ENCODE assay signal across 8 cellular contexts in genomic region chr4:141131738-141132688, GRCh38. TPM values are rescaled to one million over a fixed set of nuclear protein-coding genes. Genes with fewer than 3 reads are reported as not detected.
DNase-seq lines count a peak whose midpoint lies in the region; ATAC-seq, FAIRE-seq and TF ChIP-seq lines count a peak whose summit lies in the region.

No MANE protein-coding gene starts in this region.

- peak overlapping the region; percentile 53; the same call in 1 of the 2 replicates for H3K18ac ChIP-seq in H1 (ENCODE audit: extremely low read depth, low read length)

- TF ChIP-seq POLR2A in H1 (IDR thresholded peaks at IDR 0.05; ENCODE audit: control extremely low read depth in 1 of 2, low read depth in 2 of 2, low read length in 2 of 2), result no peak

- no peaks in the 10 kb centered on the region for H3K79me1 ChIP-seq in H1 (ENCODE audit: low read depth, low read length)

- peak overlapping the region; percentile 43 for H3K56ac ChIP-seq in H1 (replicated peaks; ENCODE audit: insufficient read length, low read depth, low read length)

- no peak overlapping the region; the same call in 1 of the 2 replicates for H2BK5ac ChIP-seq in H1 (ENCODE audit: low read depth, low read length)

- H3K14ac ChIP-seq in H1 (ENCODE audit: insufficient read length), result no peak overlapping the region

- H3K4me1 ChIP-seq in H1 (replicated peaks in 1 of 4; ENCODE audit: control insufficient read depth in 3 of 4, insufficient read depth in 4 of 4, low read length in 3 of 4) (peaks cover 0 to 7% (median 4%) of the 10 kb centered on the region in 4 experiments; a peak in 4 of 7 replicates), muscle layer of duodenum (ENCODE audit: control insufficient read depth in 1 of 2, insufficient read depth in 2 of 2, low read length in 2 of 2) (peaks cover 0 to 30% of the 10 kb centered on the region in 2 donors)

- DNase-seq in AG08396 (ENCODE audit: low spot score), result peak; percentile 22
- DNase-seq in NCI-H69 (lab: John Stamatoyannopoulos, UW), result peak; percentile 58
- peak in 1 of 2 experiments; percentile 75 for DNase-seq in H1 (ENCODE audit: low read depth in 1 of 2, low spot score in 2 of 2)
- no peak for DNase-seq in GDM1 (lab: John Stamatoyannopoulos, UW)
- no peak for DNase-seq in NOMO-1 (lab: John Stamatoyannopoulos, UW; ENCODE audit: unreplicated experiment in 2 of 2)

- peaks cover 0 to 2% of the 10 kb centered on the region in 2 experiments for H4K20me1 ChIP-seq in H1 (replicated peaks in 1 of 2; ENCODE audit: control insufficient read depth in 1 of 2, insufficient read depth in 2 of 2, low read length in 2 of 2)

- POLR2A ChIA-PET in H1 (lab: Charles Lee; ENCODE audit: partially characterized antibody), result interaction anchor here (1.1 to 1.6 kb wide), 2 partner anchors 248 to 758 kb away, joined by 3 read pairs; partner anchors contain the start of gene SCOC

- H2BK20ac ChIP-seq in H1 (ENCODE audit: low read length), result no peak overlapping the region

- peak overlapping the region; percentile 66; the same call in 1 of the 2 replicates for H2AFZ ChIP-seq in H1 (ENCODE audit: low read length)

- no peak overlapping the region for H3K4ac ChIP-seq in H1 (replicated peaks; ENCODE audit: insufficient read length, low read depth, low read length)

- peak overlapping the region; percentile 76 for H4K91ac ChIP-seq in H1 (replicated peaks; ENCODE audit: insufficient read length, low read length)

- no peaks in the 10 kb centered on the region for H3K79me2 ChIP-seq in H1 (ENCODE audit: control insufficient read depth in 1 of 2, insufficient read depth in 2 of 2, low read length in 2 of 2)

- TF ChIP-seq EP300 in H1 (IDR thresholded peaks at IDR 0.05; ENCODE audit: borderline replicate concordance in 1 of 2, low read depth in 2 of 2, low read length in 2 of 2), result no peak

- no peak for TF ChIP-seq CTCF in H1 (IDR thresholded peaks at IDR 0.05; ENCODE audit: control extremely low read depth in 1 of 3, insufficient read depth in 1 of 3, low read depth in 1 of 3, low read length in 3 of 3)

- peak overlapping the region; percentile 90 for H4K8ac ChIP-seq in H1 (ENCODE audit: extremely low read depth, insufficient read depth, low read length)

- no peak overlapping the region for H2BK120ac ChIP-seq in H1 (replicated peaks; ENCODE audit: low read depth, low read length)

- 4% methylated on average over 55 of the region's 71 CpGs; no CpG with 5 or more reads in 1 of the 2 experiments for WGBS in H1 (ENCODE audit: extremely low coverage in 1 of 2, insufficient coverage in 1 of 2, insufficient read length in 1 of 2, insufficient replicate concordance in 2 of 2, low coverage in 1 of 2, low lambda C conversion rate in 2 of 2, missing lambda C conversion rate in 1 of 2), 2 experiments

- no peak for FAIRE-seq in H1 (lab: Jason Lieb, UNC)

- no peak overlapping the region for H2BK15ac ChIP-seq in H1 (ENCODE audit: low read length)

- H3K27ac ChIP-seq in H1 (ENCODE audit: low read depth, low read length) (no peak overlapping the region), muscle layer of duodenum (ENCODE audit: low read length) (peak overlapping the region; percentile 50)

- peak overlapping the region; percentile 78 to 87 (median 83) for H3K4me3 ChIP-seq in H1 (ENCODE audit: extremely low read depth in 1 of 4, insufficient read depth in 2 of 4, low read depth in 3 of 4, low read length in 4 of 4)
- peak overlapping the region; percentile 66 to 98 for H3K4me3 ChIP-seq in muscle layer of duodenum (ENCODE audit: low read depth in 1 of 2, low read length in 2 of 2)

- H3K23me2 ChIP-seq in H1 (ENCODE audit: low read depth, low read length), result peaks cover 10% of the 10 kb centered on the region

- H3K4me2 ChIP-seq in H1 (ENCODE audit: insufficient read depth in 1 of 2, low read depth in 2 of 2, low read length in 2 of 2), result peak overlapping the region; percentile 80 to 95

- CTCF ChIA-PET in H1 (lab: Charles Lee; ENCODE audit: partially characterized antibody), result interaction anchor here (0.9 to 5.3 kb wide), 13 partner anchors 10 to 277 kb away, joined by 3 to 39 read pairs (median 8); no protein-coding TSS in a partner anchor

- peak overlapping the region; percentile 68 to 91 (median 88) for H3K9ac ChIP-seq in H1 (replicated peaks in 1 of 4; ENCODE audit: extremely low read depth in 1 of 4, low read depth in 3 of 4, low read length in 3 of 4)

- H4K5ac ChIP-seq in H1 (ENCODE audit: insufficient read length, low read depth, low read length), result no peak overlapping the region

- H3K27me3 ChIP-seq in H1 (replicated peaks in 1 of 4; ENCODE audit: control insufficient read depth in 3 of 4, extremely low read depth in 1 of 4, insufficient read depth in 3 of 4, low read length in 3 of 4), result peaks cover 0 to 16% (median 13%) of the 10 kb centered on the region in 4 experiments; a peak in 5 of 7 replicates
- H3K27me3 ChIP-seq in muscle layer of duodenum (ENCODE audit: low read depth, low read length), result peaks cover 6% of the 10 kb centered on the region

- H2BK12ac ChIP-seq in H1 (ENCODE audit: low read depth, low read length), result peak overlapping the region; percentile 95

- peak; percentile 2 for ATAC-seq in GM19452 (IDR thresholded peaks at IDR 0.05; ENCODE audit: unreplicated experiment)
- ATAC-seq in HG02970 (IDR thresholded peaks at IDR 0.05; ENCODE audit: low FRiP score, unreplicated experiment), result no peak

- H3K9me3 ChIP-seq in H1 (ENCODE audit: insufficient read depth in 2 of 2, low read depth in 1 of 2, low read length in 1 of 2), result no peaks in the 10 kb centered on the region
- H3K9me3 ChIP-seq in muscle layer of duodenum (ENCODE audit: control insufficient read depth in 1 of 2, low read length in 2 of 2), result no peaks in the 10 kb centered on the region

- no peak overlapping the region for H2AK5ac ChIP-seq in H1 (ENCODE audit: low read depth, low read length)

- TF ChIP-seq RAD21 in H1 (IDR thresholded peaks at IDR 0.05 in 1 of 2, conservative IDR thresholded peaks at IDR 0.05 in 1 of 2; ENCODE audit: low read depth in 2 of 2, low read length in 2 of 2), result no peak

- no peak overlapping the region for H3K23ac ChIP-seq in H1 (ENCODE audit: insufficient read length)

- H3K36me3 ChIP-seq in H1 (ENCODE audit: control insufficient read depth in 2 of 4, insufficient read depth in 4 of 4, low read length in 3 of 4), result no peaks in the 10 kb centered on the region
- no peaks in the 10 kb centered on the region for H3K36me3 ChIP-seq in muscle layer of duodenum (ENCODE audit: control insufficient read depth in 1 of 2, insufficient read depth in 2 of 2, low read length in 2 of 2)

TF ChIP-seq in H1, 55 proteins besides CTCF, POLR2A, EP300 and RAD21 (continues in another document):
- TF ChIP-seq RFX5 (IDR thresholded peaks at IDR 0.05; ENCODE audit: borderline replicate concordance, low read depth, low read length) (no peak), POU5F1 (IDR thresholded peaks at IDR 0.05; ENCODE audit: low read depth, low read length) (no peak), NANOG (IDR thresholded peaks at IDR 0.05; ENCODE audit: insufficient read depth, low read depth, low read length, poor library complexity, severe bottlenecking) (no peak), ATF3 (IDR thresholded peaks at IDR 0.05; ENCODE audit: insufficient read depth, low read depth, low read length) (no peak), PHF8 (conservative IDR thresholded peaks at IDR 0.05; ENCODE audit: low read depth, low read length) (peak; percentile 53; the same call in 1 of the 2 replicates), SIX5 (IDR thresholded peaks at IDR 0.05; ENCODE audit: low read depth, low read length) (no peak), HDAC2 (IDR thresholded peaks at IDR 0.05; ENCODE audit: borderline replicate concordance in 1 of 2, low read depth in 2 of 2, low read length in 2 of 2) (no peak), TCF12 (IDR thresholded peaks at IDR 0.05; ENCODE audit: low read depth, low read length) (no peak), EZH2 (IDR thresholded peaks at IDR 0.05; ENCODE audit: low read depth, low read length, severe bottlenecking) (peak; percentile 24), TAF1 (IDR thresholded peaks at IDR 0.05; ENCODE audit: low read depth, low read length) (peak; percentile 58; the same call in 1 of the 2 replicates), EGR1 (IDR thresholded peaks at IDR 0.05; ENCODE audit: borderline replicate concordance, low read depth, low read length) (no peak), CHD1 (IDR thresholded peaks at IDR 0.05; ENCODE audit: low read depth, low read length) (no peak), SP2 (IDR thresholded peaks at IDR 0.05; ENCODE audit: low read length) (no peak), KDM4A (IDR thresholded peaks at IDR 0.05; ENCODE audit: low read depth, low read length, severe bottlenecking) (peak; percentile 98), RBBP5 (IDR thresholded peaks at IDR 0.05; ENCODE audit: borderline replicate concordance, low read depth, low read length) (peak; percentile 15), CREB1 (IDR thresholded peaks at IDR 0.05) (no peak), SP1 (IDR thresholded peaks at IDR 0.05; ENCODE audit: low read depth, low read length) (no peak), RXRA (IDR thresholded peaks at IDR 0.05; ENCODE audit: insufficient read depth, low read depth, low read length) (no peak), MAFK (IDR thresholded peaks at IDR 0.05; ENCODE audit: low read depth, low read length) (no peak), YY1 (IDR thresholded peaks at IDR 0.05; ENCODE audit: low read depth, low read length) (no peak), E2F6 (IDR thresholded peaks at IDR 0.05) (0 out of 2 replicates have a peak, but pooled peaks have one; percentile 27)

RNA-seq across cellular contexts. Expression of gene RNF150, which starts 1.3 kb away (rescaled TPM):
- 4.8 and 6.3 TPM in 2 replicates for total RNA-seq in H1 (2021; fragmentation: NEBNext Ultra II Directional; extraction: Animal tissue kit (Norgen Biotek cat#: 25700))
- 3.4 and 4.3 TPM in 2 replicates for polyA plus RNA-seq in H1 (2011; rRNA removed)
- polyA plus RNA-seq in H1 (2011; cell fraction: cytosol; rRNA removed), result 3.1 TPM
- 7.0 TPM for polyA plus RNA-seq in H1 (2011; cell fraction: nucleus; rRNA removed)
- polyA plus RNA-seq in H1 (2012, experiment 1 of 2), result 2.6 to 4.4 TPM (median 3.0 TPM) in 4 replicates
- 0.24 TPM for polyA plus RNA-seq in H1 (2012, experiment 2 of 2)
- 2.7 TPM for polyA plus RNA-seq in H1 (2013, experiment 1 of 2)
- polyA plus RNA-seq in H1 (2013, experiment 2 of 2), result 2.6 TPM
- polyA minus RNA-seq in H1 (2011; rRNA and poly(A)+ RNA removed), result 13.1 and 17.7 TPM in 2 replicates
- 5.7 TPM for polyA minus RNA-seq in H1 (2011; cell fraction: cytosol; rRNA and poly(A)+ RNA removed)
- 18.4 TPM for polyA minus RNA-seq in H1 (2011; cell fraction: nucleus; rRNA and poly(A)+ RNA removed)

Comparison
In these comparisons a context has a peak if more than half of its experiments do, and no peak if none do; other contexts are left out.
1. DNase-seq: peak in AG08396 (single experiment) and NCI-H69 (single experiment); none in GDM1 (single experiment) and NOMO-1 (0 of 2).